17 cellular contexts compared by ENCODE assay signal in the genomic region with DNA sequence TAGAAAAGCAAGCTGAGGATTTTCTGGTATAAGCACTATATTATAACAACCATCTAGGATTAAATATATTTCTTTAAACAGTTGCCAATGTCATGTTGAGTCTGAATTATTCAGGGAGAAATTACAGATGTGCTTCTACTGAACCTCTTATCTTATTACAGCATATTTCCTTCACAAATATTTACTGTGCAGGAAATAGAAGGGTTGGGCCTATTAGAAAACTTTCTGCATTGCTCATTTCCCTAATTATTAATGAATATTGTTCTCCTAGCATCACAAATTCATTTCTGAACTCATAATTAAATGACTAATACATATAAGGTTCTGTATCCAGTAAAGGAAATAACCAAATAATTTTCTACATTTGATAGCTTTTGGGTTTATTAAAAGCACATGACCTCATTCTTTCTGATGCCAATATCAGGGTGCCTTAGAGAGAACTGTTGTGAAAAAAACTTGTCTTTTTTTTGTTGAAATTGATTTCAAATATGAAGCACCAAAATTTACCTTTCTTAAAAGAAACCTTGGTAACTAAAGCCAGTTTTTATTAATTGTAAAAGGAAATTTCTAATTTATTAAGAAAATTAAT.
DNase-seq lines count a peak whose midpoint lies in the region; ATAC-seq, FAIRE-seq and TF ChIP-seq lines count a peak whose summit lies in the region.
"Had no signal": no experiment of that assay in that cellular context is flagged by ENCODE, and none has a peak within 500 bp of the region (broad histone marks: within the 10 kb centered on the region; RNA-seq: fewer than 3 reads in every experiment).

No MANE protein-coding gene starts in this region.

- TF ChIP-seq POLR2A in right lobe of liver (IDR thresholded peaks at IDR 0.05) (no peak), HepG2 (IDR thresholded peaks at IDR 0.05; ENCODE audit: insufficient read depth in 1 of 2, low read depth in 2 of 2, low read length in 2 of 2) (no peak), body of pancreas (IDR thresholded peaks at IDR 0.05) (no peak)

- FAIRE-seq in HepG2 (lab: Jason Lieb, UNC) (no peak), kidney (lab: Jason Lieb, UNC) (peak; percentile 51)
- FAIRE-seq: A549 had no signal

- H3K9me3 ChIP-seq in right lobe of liver (no peaks in the 10 kb centered on the region), HepG2 (ENCODE audit: low read length) (peaks cover 38% of the 10 kb centered on the region), body of pancreas (no peaks in the 10 kb centered on the region), kidney (ENCODE audit: control insufficient read depth in 1 of 2, low read length in 2 of 2) (peaks cover 0 to 5% of the 10 kb centered on the region in 2 donors)
- H3K9me3 ChIP-seq: A549 had no signal

- CTCF ChIA-PET in HepG2 (lab: Yijun Ruan, JAX; ENCODE audit: low intra/inter-chr PET ratio, low total read pairs): no interaction called here

- no peak overlapping the region for H3K9ac ChIP-seq in HepG2 (ENCODE audit: insufficient read depth, low read depth, low read length)
- H3K9ac ChIP-seq in kidney (ENCODE audit: low read length in 2 of 2): no peak overlapping the region
- H3K9ac ChIP-seq: KMS-11 had no signal

- TF ChIP-seq EP300 in HepG2 (IDR thresholded peaks at IDR 0.05; ENCODE audit: low read depth in 2 of 2, low read length in 2 of 2) (no peak), HepG2 (CRISPR knock-in tag; IDR thresholded peaks at IDR 0.05; ENCODE audit: borderline replicate concordance) (no peak)

- H3K36me3 ChIP-seq in right lobe of liver (no peaks in the 10 kb centered on the region), HepG2 (replicated peaks in 1 of 2; ENCODE audit: control insufficient read depth in 1 of 2, insufficient read depth in 2 of 2, low read length in 2 of 2) (no peaks in the 10 kb centered on the region), body of pancreas (replicated peaks in 1 of 2; ENCODE audit: insufficient read depth in 1 of 2, low read depth in 2 of 2) (no peaks in the 10 kb centered on the region), kidney (ENCODE audit: control insufficient read depth in 1 of 2, insufficient read depth in 2 of 2, low read length in 2 of 2) (no peaks in the 10 kb centered on the region)

- TF ChIP-seq CTCF in right lobe of liver (IDR thresholded peaks at IDR 0.05): no peak
- TF ChIP-seq CTCF in HepG2 (CRISPR knock-in tag; IDR thresholded peaks at IDR 0.05): no peak
- no peak for TF ChIP-seq CTCF in body of pancreas (IDR thresholded peaks at IDR 0.05)
- TF ChIP-seq CTCF in kidney (IDR thresholded peaks at IDR 0.05; ENCODE audit: borderline replicate concordance, extremely low read depth, insufficient read depth): no peak

- no peak for TF ChIP-seq RAD21 in HepG2 (CRISPR knock-in tag; IDR thresholded peaks at IDR 0.05)

- DNase-seq in right lobe of liver: no peak
- no peak for DNase-seq in HepG2 (ENCODE audit: low spot score)
- DNase-seq in body of pancreas: no peak
- DNase-seq in kidney: no peak
- no peak for DNase-seq in GOT3 (lab: John Stamatoyannopoulos, UW)
- no peak for DNase-seq in NCI-H1436 treated with DMSO at 0.1 percent for 48 hours (lab: John Stamatoyannopoulos, UW)
- no peak for DNase-seq in HK-2 (ENCODE audit: unreplicated experiment)
- DNase-seq: C1 segment of cervical spinal cord, DMS79, MV-4-11, NCI-H1417 treated with DMSO at 0.1 percent for 48 hours, NCI-H1930, NCI-H345, NCI-H524 treated with DMSO at 0.1 percent for 48 hours had no signal

- H3K27ac ChIP-seq in right lobe of liver (no peak overlapping the region), HepG2 (ENCODE audit: extremely low read length, insufficient read depth, low read length) (no peak overlapping the region), body of pancreas (peak overlapping the region in 3 of 4 donors; percentile 48 to 68 (median 56)), kidney (ENCODE audit: low read depth in 2 of 2, low read length in 2 of 2) (no peak overlapping the region)
- H3K27ac ChIP-seq: A549, KMS-11 had no signal

- ATAC-seq in right lobe of liver (peak in 3 of 4 donors; percentile 14 to 63 (median 45)), HepG2 (no peak), body of pancreas (peak; percentile 77), HG02759 (IDR thresholded peaks at IDR 0.05; ENCODE audit: unreplicated experiment) (no peak)
- ATAC-seq: A549 had no signal

- intact Hi-C loops in right lobe of liver (cut with DNase I) (no loop called here), HepG2 (cut with micrococcal nuclease; ENCODE audit: unreplicated experiment) (no loop called here), body of pancreas (cut with DNase I) (no loop called here), kidney (cut with DNase I) (no loop called here)

- no peaks in the 10 kb centered on the region for H3K79me2 ChIP-seq in HepG2 (ENCODE audit: insufficient read depth, low read length)

- H3K4me3 ChIP-seq in right lobe of liver (no peak overlapping the region), HepG2 (replicated peaks in 1 of 3; ENCODE audit: insufficient read depth in 1 of 3, low read depth in 2 of 3, low read length in 3 of 3) (no peak overlapping the region), body of pancreas (no peak overlapping the region), kidney (ENCODE audit: low read length in 2 of 2) (no peak overlapping the region)
- H3K4me3 ChIP-seq: A549 had no signal

- H3K4me1 ChIP-seq in right lobe of liver (no peaks in the 10 kb centered on the region), HepG2 (ENCODE audit: insufficient read depth, low read length) (no peaks in the 10 kb centered on the region), body of pancreas (peaks cover 24% of the 10 kb centered on the region), kidney (ENCODE audit: control insufficient read depth in 1 of 2, insufficient read depth in 1 of 2, low read depth in 1 of 2, low read length in 2 of 2) (no peaks in the 10 kb centered on the region)
- H3K4me1 ChIP-seq: A549 had no signal

- no peaks in the 10 kb centered on the region for H4K20me1 ChIP-seq in HepG2 (ENCODE audit: insufficient read depth, low read length)

- no peak overlapping the region for H2AFZ ChIP-seq in HepG2 (ENCODE audit: low read length)

- in situ Hi-C loops in HepG2 (cut with HindIII; ENCODE audit: extremely low pct_ligation_motif_present, low pct_unique_long_range_greater_than_20kb): no loop called here

- no peak overlapping the region for H3K4me2 ChIP-seq in HepG2 (ENCODE audit: low read depth, low read length)
- H3K4me2 ChIP-seq: A549, KMS-11 had no signal

- H3K27me3 ChIP-seq in right lobe of liver: no peaks in the 10 kb centered on the region
- no peaks in the 10 kb centered on the region; a peak in 1 of 5 replicates for H3K27me3 ChIP-seq in HepG2 (ENCODE audit: control insufficient read depth in 1 of 2, insufficient read depth in 2 of 2, low read length in 2 of 2)
- no peaks in the 10 kb centered on the region for H3K27me3 ChIP-seq in body of pancreas

- no TSS peak for BruUV-seq in HepG2 (replicated peaks; lab: Mats Ljungman, UMichigan)

- POLR2A ChIA-PET in HepG2 (lab: Yijun Ruan, JAX): no interaction called here

TF ChIP-seq in HepG2, 621 proteins besides CTCF, POLR2A, EP300 and RAD21:
- TF ChIP-seq CAMTA2 (CRISPR knock-in tag; IDR thresholded peaks at IDR 0.05; ENCODE audit: borderline replicate concordance) (no peak), HOXA5 (CRISPR knock-in tag; IDR thresholded peaks at IDR 0.05) (no peak), ZNF160 (CRISPR knock-in tag; IDR thresholded peaks at IDR 0.05) (no peak), PRMT3 (CRISPR knock-in tag; IDR thresholded peaks at IDR 0.05; ENCODE audit: borderline replicate concordance, low read depth) (no peak), ZNF790 (CRISPR knock-in tag; IDR thresholded peaks at IDR 0.05; ENCODE audit: borderline replicate concordance) (no peak), PHB2 (IDR thresholded peaks at IDR 0.05; ENCODE audit: partially characterized antibody) (no peak), ZNF678 (CRISPR knock-in tag; IDR thresholded peaks at IDR 0.05) (no peak), CEBPG (CRISPR knock-in tag; IDR thresholded peaks at IDR 0.05) (no peak), ZNF589 (CRISPR knock-in tag; conservative IDR thresholded peaks at IDR 0.05) (no peak), SNAPC2 (CRISPR knock-in tag; IDR thresholded peaks at IDR 0.05) (no peak), GATAD1 (CRISPR knock-in tag; IDR thresholded peaks at IDR 0.05) (no peak), XBP1 (CRISPR knock-in tag; IDR thresholded peaks at IDR 0.05) (no peak), CENPT (CRISPR knock-in tag; IDR thresholded peaks at IDR 0.05; ENCODE audit: low read depth) (no peak)
- TF ChIP-seq, protein P1, sequence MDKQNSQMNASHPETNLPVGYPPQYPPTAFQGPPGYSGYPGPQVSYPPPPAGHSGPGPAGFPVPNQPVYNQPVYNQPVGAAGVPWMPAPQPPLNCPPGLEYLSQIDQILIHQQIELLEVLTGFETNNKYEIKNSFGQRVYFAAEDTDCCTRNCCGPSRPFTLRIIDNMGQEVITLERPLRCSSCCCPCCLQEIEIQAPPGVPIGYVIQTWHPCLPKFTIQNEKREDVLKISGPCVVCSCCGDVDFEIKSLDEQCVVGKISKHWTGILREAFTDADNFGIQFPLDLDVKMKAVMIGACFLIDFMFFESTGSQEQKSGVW (CRISPR knock-in tag; IDR thresholded peaks at IDR 0.05; ENCODE audit: borderline replicate concordance): no peak
- TF ChIP-seq, protein P2, sequence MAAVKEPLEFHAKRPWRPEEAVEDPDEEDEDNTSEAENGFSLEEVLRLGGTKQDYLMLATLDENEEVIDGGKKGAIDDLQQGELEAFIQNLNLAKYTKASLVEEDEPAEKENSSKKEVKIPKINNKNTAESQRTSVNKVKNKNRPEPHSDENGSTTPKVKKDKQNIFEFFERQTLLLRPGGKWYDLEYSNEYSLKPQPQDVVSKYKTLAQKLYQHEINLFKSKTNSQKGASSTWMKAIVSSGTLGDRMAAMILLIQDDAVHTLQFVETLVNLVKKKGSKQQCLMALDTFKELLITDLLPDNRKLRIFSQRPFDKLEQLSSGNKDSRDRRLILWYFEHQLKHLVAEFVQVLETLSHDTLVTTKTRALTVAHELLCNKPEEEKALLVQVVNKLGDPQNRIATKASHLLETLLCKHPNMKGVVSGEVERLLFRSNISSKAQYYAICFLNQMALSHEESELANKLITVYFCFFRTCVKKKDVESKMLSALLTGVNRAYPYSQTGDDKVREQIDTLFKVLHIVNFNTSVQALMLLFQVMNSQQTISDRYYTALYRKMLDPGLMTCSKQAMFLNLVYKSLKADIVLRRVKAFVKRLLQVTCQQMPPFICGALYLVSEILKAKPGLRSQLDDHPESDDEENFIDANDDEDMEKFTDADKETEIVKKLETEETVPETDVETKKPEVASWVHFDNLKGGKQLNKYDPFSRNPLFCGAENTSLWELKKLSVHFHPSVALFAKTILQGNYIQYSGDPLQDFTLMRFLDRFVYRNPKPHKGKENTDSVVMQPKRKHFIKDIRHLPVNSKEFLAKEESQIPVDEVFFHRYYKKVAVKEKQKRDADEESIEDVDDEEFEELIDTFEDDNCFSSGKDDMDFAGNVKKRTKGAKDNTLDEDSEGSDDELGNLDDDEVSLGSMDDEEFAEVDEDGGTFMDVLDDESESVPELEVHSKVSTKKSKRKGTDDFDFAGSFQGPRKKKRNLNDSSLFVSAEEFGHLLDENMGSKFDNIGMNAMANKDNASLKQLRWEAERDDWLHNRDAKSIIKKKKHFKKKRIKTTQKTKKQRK (IDR thresholded peaks at IDR 0.05; ENCODE audit: low read length): no peak
TF ChIP-seq in HepG2: peak in this region for 0.

Comparison
In these comparisons a context has a peak if more than half of its experiments do, and no peak if none do; other contexts are left out.
1. ATAC-seq: peak in right lobe of liver (3 of 4) and body of pancreas (single experiment); none in HepG2 (single experiment) and HG02759 (single experiment).
2. H3K27ac ChIP-seq: peak in body of pancreas (3 of 4); none in right lobe of liver (0 of 3), HepG2 (single experiment) and kidney (0 of 2).